Comparison of ENCODE assay signal across 8 cellular contexts in the genomic region with DNA sequence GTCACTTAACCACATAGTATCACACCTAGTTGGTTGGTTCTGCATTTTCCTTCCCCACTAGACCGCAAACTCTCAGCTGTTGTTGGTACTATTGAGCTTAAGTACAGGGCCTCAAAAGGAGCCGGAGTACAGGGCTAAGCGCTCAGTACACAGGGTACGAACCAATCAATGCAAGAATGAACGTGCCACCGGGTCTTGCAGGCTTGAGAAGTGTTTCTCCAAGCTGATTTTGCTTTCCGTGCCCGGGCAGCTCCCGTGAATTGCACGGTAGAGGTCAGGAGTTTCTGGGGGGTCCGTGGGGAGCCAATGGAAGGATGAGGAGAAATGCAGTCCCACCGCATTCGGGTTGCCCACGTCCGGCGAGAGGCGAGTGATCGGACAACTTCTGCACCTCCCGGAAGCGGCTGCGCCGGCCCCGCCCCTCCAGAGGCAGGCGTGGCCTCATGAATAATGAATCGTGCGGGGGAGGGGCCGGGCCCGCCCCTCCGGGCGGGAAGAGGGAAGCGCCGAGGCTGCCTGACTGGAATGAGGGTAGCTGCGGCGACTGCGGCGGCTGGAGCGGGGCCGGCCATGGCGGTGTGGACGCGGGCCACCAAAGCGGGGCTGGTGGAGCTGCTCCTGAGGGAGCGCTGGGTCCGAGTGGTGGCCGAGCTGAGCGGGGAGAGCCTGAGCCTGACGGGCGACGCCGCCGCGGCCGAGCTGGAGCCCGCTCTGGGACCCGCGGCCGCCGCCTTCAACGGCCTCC.
DNase-seq lines count a peak whose midpoint lies in the region; ATAC-seq lines count a peak whose summit lies in the region.

TSS of gene SNTB2 (plus strand) at position 523 of the 745 bp plus-strand sequence. CDS start at position 526, 3 bp downstream.

- ATAC-seq in GM18861 (IDR thresholded peaks at IDR 0.05; ENCODE audit: unreplicated experiment) (peak; percentile 72), HG03095 (IDR thresholded peaks at IDR 0.05; ENCODE audit: unreplicated experiment) (peak; percentile 72)
- peak; percentile 87 for ATAC-seq in central memory CD8-positive, alpha-beta T cell (replicated peaks; ENCODE audit: extremely low read depth, poor library complexity, severe bottlenecking)

- in situ Hi-C loops in ACHN (cut with HindIII; ENCODE audit: low pct_ligation_motif_present, low pct_unique_long_range_greater_than_20kb, low sequenced_read_pairs), result no loop called here

- peaks cover 42% of the 10 kb centered on the region for H3K4me1 Mint-ChIP-seq in central memory CD8-positive, alpha-beta T cell

- DNase-seq in ACHN (peak; percentile 96), NCI-H2227 (lab: John Stamatoyannopoulos, UW; ENCODE audit: unreplicated experiment) (peak; percentile 91), iris pigment epithelial cell (ENCODE audit: low read depth) (peak; percentile 86)
- peak; percentile 53 to 71 (median 60) for DNase-seq in activated CD4-positive, CD25-positive, alpha-beta regulatory T cell (lab: John Stamatoyannopoulos, UW)
- peak; percentile 67 to 70 for DNase-seq in central memory CD8-positive, alpha-beta T cell (ENCODE audit: low spot score in 2 of 2)
- peak; percentile 79 for DNase-seq in stimulated activated CD4-positive, alpha-beta T cell treated with anti-CD3 and anti-CD28 coated beads, Interleukin-12 subunit alpha, Interleukin-12 subunit beta, amount 100 ng/mL, for 4 hours

- no peaks in the 10 kb centered on the region for H3K9me3 Mint-ChIP-seq in central memory CD8-positive, alpha-beta T cell

- no peaks in the 10 kb centered on the region for H3K27me3 Mint-ChIP-seq in central memory CD8-positive, alpha-beta T cell

- H3K27ac Mint-ChIP-seq in central memory CD8-positive, alpha-beta T cell (ENCODE audit: low read depth), result peak within 1 kb of the TSS; percentile 96

- peaks cover 12% of the 10 kb centered on the region for H3K36me3 Mint-ChIP-seq in central memory CD8-positive, alpha-beta T cell (ENCODE audit: insufficient read depth)

- peak within 1 kb of the TSS; percentile 100 for H3K4me3 Mint-ChIP-seq in central memory CD8-positive, alpha-beta T cell

Comparison
In these comparisons a context has a peak if more than half of its experiments do, and no peak if none do; other contexts are left out.
1. Peak in every context shown above with its lines: DNase-seq and ATAC-seq.